Comparison of ENCODE assay signal across 10 cellular contexts in the genomic region with DNA sequence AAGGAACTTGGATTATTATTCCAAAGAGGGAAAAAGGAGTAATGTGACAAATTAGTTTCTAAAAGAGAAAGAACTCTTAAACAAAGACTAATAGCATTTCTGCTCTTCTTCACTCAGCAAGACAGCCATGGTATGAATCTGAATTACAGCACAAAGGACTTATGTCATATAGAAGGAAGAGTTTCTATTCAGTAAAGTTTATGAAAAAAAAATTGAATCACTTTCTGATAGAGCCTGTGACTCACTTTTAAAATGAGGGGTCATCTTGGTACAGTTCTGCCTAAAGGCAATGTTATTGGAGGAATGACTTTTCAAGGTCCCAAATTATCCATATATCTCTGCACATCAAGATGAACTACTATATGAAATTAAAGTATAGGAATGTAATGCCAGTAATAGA.
"Had no signal": no experiment of that assay in that cellular context is flagged by ENCODE, and none has a peak within 500 bp of the region (broad histone marks: within the 10 kb centered on the region; RNA-seq: fewer than 3 reads in every experiment).

No MANE protein-coding gene starts in this region.

- H3K4me3 ChIP-seq: hepatocyte, neural progenitor cell, ovary, testis had no signal

- H3K36me3 ChIP-seq: brain microvascular endothelial cell, neural progenitor cell, ovary had no signal

- H3K9me3 ChIP-seq: ovary, testis had no signal

- H3K4me1 ChIP-seq: testis had no signal

- H3K27me3 ChIP-seq: brain microvascular endothelial cell, hepatocyte, neural progenitor cell, ovary, testis had no signal

- H3K27ac ChIP-seq: brain microvascular endothelial cell, hepatocyte, neural progenitor cell, ovary, testis had no signal

- DNase-seq: activated CD4-positive, alpha-beta T cell treated with anti-CD3 and anti-CD28 coated beads for 4 hours; activated effector memory CD4-positive, alpha-beta T cell treated with Interleukin-2 at 50 U/mL for 16 hours; activated T-cell treated with anti-CD3 and anti-CD28 coated beads for 4 hours; brain microvascular endothelial cell; kidney; ovary; stimulated activated CD4-positive, alpha-beta T cell treated with anti-CD3 and anti-CD28 coated beads, Interleukin-2, amount 100 ng/mL, for 48 hours; testis had no signal
